In genomic region chr14:25007832-25008231, GRCh38 we compare ENCODE assay signal across 1 cellular context.
TF ChIP-seq lines count a peak whose summit lies in the region.

No MANE protein-coding gene starts in this region.

TF ChIP-seq in HepG2, 621 proteins besides CTCF, POLR2A, EP300 and RAD21 (continued from another document):
- no peak for TF ChIP-seq ASH2L (IDR thresholded peaks at IDR 0.05; ENCODE audit: insufficient read length, low read depth, low read length)
- no peak for TF ChIP-seq GLMP (CRISPR knock-in tag; IDR thresholded peaks at IDR 0.05; ENCODE audit: borderline replicate concordance)
- no peak for TF ChIP-seq SMC3 (IDR thresholded peaks at IDR 0.05; ENCODE audit: low read length)
- TF ChIP-seq ZBTB2 (CRISPR knock-in tag; IDR thresholded peaks at IDR 0.05; ENCODE audit: low read depth) = no peak
- TF ChIP-seq BCL3 (CRISPR knock-in tag; IDR thresholded peaks at IDR 0.05) = no peak
